27 cellular contexts compared by ENCODE assay signal in genomic region chr20:19834783-19835182, GRCh38.
"Had no signal": no experiment of that assay in that cellular context is flagged by ENCODE, and none has a peak within 500 bp of the region (broad histone marks: within the 10 kb centered on the region; RNA-seq: fewer than 3 reads in every experiment).

No MANE protein-coding gene starts in this region.

- H3K4me1 Mint-ChIP-seq: central memory CD8-positive, alpha-beta T cell had no signal

- H3K9me3 ChIP-seq: ascending aorta, body of pancreas, Peyer's patch, SJCRH30, SK-N-SH had no signal

- H3K27ac ChIP-seq: body of pancreas, Peyer's patch, RWPE1, SJCRH30, VCaP had no signal

- H3K36me3 ChIP-seq: ascending aorta, Peyer's patch, SJCRH30 had no signal

- H3K9ac ChIP-seq: SK-N-SH had no signal

- DNase-seq: activated CD4-positive, alpha-beta memory T cell treated with anti-CD3 and anti-CD28 coated beads, Interleukin-2, amount 10 ng/mL, durations not matched to agents 7 days and 5 days; activated CD4-positive, alpha-beta T cell treated with anti-CD3 and anti-CD28 coated beads for 36 hours; activated CD4-positive, alpha-beta T cell treated with anti-CD3 and anti-CD28 coated beads, Interleukin-2, amount 50 U/mL, for 1 hour; activated CD8-positive, alpha-beta memory T cell treated with anti-CD3 and anti-CD28 coated beads, Interleukin-2, amount 50 U/mL, for 4 hours; activated naive CD4-positive, alpha-beta T cell treated with anti-CD3 and anti-CD28 coated beads, Interleukin-2, amount 50 U/mL, for 16 hours; activated naive CD8-positive, alpha-beta T cell treated with anti-CD3 and anti-CD28 coated beads, Interleukin-2, amount 10 ng/mL, durations not matched to agents 7 days and 5 days; activated T-cell treated with anti-CD3 and anti-CD28 coated beads, Interleukin-2, amount 50 U/mL, for 72 hours; body of pancreas; MM.1S; NCI-H1105; NCI-H1436; NCI-H1694 treated with DMSO at 0.1 percent for 48 hours; NCI-H2029 treated with DMSO at 0.1 percent for 48 hours; NCI-H345; NCI-H510A treated with DMSO at 0.1 percent for 48 hours; NCI-H69; NK-92 treated with Interleukin-12 subunit alpha and Interleukin-12 subunit beta, amount 100 ng/mL, for 24 hours; OCI-M1; Peyer's patch; Right ventricle myocardium superior; SJCRH30; SK-N-SH; T-helper 1 cell had no signal

- H3K4me3 ChIP-seq: ascending aorta, body of pancreas, Peyer's patch, SJCRH30 had no signal

- H3K27ac Mint-ChIP-seq: activated CD4-positive, alpha-beta memory T cell treated with anti-CD3 and anti-CD28 coated beads, Interleukin-2, amount 10 ng/mL, durations not matched to agents 7 days and 5 days; activated CD4-positive, alpha-beta T cell treated with anti-CD3 and anti-CD28 coated beads for 36 hours; activated naive CD8-positive, alpha-beta T cell treated with anti-CD3 and anti-CD28 coated beads, Interleukin-2, amount 10 ng/mL, durations not matched to agents 7 days and 5 days; activated T-cell treated with anti-CD3 and anti-CD28 coated beads, Interleukin-2, amount 50 U/mL, for 72 hours had no signal

- H3K9me2 ChIP-seq: SK-N-SH had no signal

- H3K36me3 Mint-ChIP-seq: activated naive CD8-positive, alpha-beta T cell treated with anti-CD3 and anti-CD28 coated beads, Interleukin-2, amount 10 ng/mL, durations not matched to agents 7 days and 5 days had no signal

- H3K4me1 ChIP-seq: body of pancreas, Peyer's patch had no signal

- H3K4me3 Mint-ChIP-seq: activated CD4-positive, alpha-beta memory T cell treated with anti-CD3 and anti-CD28 coated beads, Interleukin-2, amount 10 ng/mL, durations not matched to agents 7 days and 5 days; activated CD4-positive, alpha-beta T cell treated with anti-CD3 and anti-CD28 coated beads for 36 hours; activated naive CD8-positive, alpha-beta T cell treated with anti-CD3 and anti-CD28 coated beads, Interleukin-2, amount 10 ng/mL, durations not matched to agents 7 days and 5 days; activated T-cell treated with anti-CD3 and anti-CD28 coated beads, Interleukin-2, amount 50 U/mL, for 72 hours; central memory CD8-positive, alpha-beta T cell had no signal

- ATAC-seq: activated CD4-positive, alpha-beta T cell treated with anti-CD3 and anti-CD28 coated beads for 36 hours; activated T-cell treated with anti-CD3 and anti-CD28 coated beads, Interleukin-2, amount 50 U/mL, for 72 hours; body of pancreas had no signal

- H3K4me2 ChIP-seq: SK-N-SH had no signal

- H3K27me3 ChIP-seq: ascending aorta, body of pancreas, Peyer's patch, SJCRH30 had no signal

- H3K9me3 Mint-ChIP-seq: activated CD4-positive, alpha-beta memory T cell treated with anti-CD3 and anti-CD28 coated beads, Interleukin-2, amount 10 ng/mL, durations not matched to agents 7 days and 5 days; activated naive CD8-positive, alpha-beta T cell treated with anti-CD3 and anti-CD28 coated beads, Interleukin-2, amount 10 ng/mL, durations not matched to agents 7 days and 5 days; activated T-cell treated with anti-CD3 and anti-CD28 coated beads, Interleukin-2, amount 50 U/mL, for 72 hours; central memory CD8-positive, alpha-beta T cell had no signal
